ENCODE assay signal across 19 cellular contexts in the genomic region with DNA sequence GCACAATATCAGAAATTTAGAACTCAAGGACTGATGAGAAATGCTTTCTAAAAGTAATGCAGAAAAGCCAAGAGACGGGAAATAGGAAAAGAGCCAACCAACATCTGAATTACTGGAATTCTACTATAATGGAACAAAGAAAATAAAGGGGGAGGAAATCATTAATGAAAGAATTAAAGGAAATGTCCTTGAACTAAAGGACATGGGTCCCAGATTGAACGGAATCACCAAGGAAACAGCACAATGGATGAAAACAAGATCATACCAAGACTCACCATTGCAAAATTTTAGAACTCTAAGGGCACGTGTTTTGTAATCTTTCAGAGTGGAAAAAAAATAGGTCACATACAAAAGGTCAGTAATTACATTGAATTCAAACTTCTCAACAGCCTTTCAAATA. TPM values are rescaled to one million over a fixed set of nuclear protein-coding genes. Genes with fewer than 3 reads are reported as not detected.
A peak's percentile ranks its signal among the peaks of the same experiment; 100 is the strongest.
DNase-seq lines count a peak whose midpoint lies in the region; ATAC-seq and TF ChIP-seq lines count a peak whose summit lies in the region.
"Had no signal": no experiment of that assay in that cellular context is flagged by ENCODE, and none has a peak within 500 bp of the region (broad histone marks: within the 10 kb centered on the region; RNA-seq: fewer than 3 reads in every experiment).

No MANE protein-coding gene starts in this region.

- H3K9me3 ChIP-seq in aorta (ENCODE audit: control insufficient read depth, low read length), result no peaks in the 10 kb centered on the region
- H3K9me3 ChIP-seq: BE2C had no signal

- no peak overlapping the region for H3K4me3 ChIP-seq in aorta (ENCODE audit: low read length in 2 of 2)
- H3K4me3 ChIP-seq: SK-N-MC had no signal

- H3K4me1 ChIP-seq in aorta (ENCODE audit: control insufficient read depth in 1 of 2, insufficient read depth in 2 of 2, low read length in 2 of 2), result no peaks in the 10 kb centered on the region

- 77 to 80% methylated on average over 3 of the region's 3 CpGs for WGBS in aorta, 2 donors

- no peak for DNase-seq in WTC11 (ENCODE audit: low spot score)
- DNase-seq in endothelial cell (ENCODE audit: low spot score), result no peak
- DNase-seq in myocyte (ENCODE audit: low read depth), result peak; percentile 22
- DNase-seq in aorta, result no peak
- DNase-seq: BE2C; Calu3; CD4-positive, alpha-beta T cell; MM.1S; NCI-H1105 treated with DMSO at 0.1 percent for 48 hours; NCI-H1694 treated with DMSO at 0.1 percent for 48 hours; NCI-H2107; NCI-H2227 treated with DMSO at 0.1 percent for 48 hours; NCI-H524 had no signal

- no peak overlapping the region for H3K27ac ChIP-seq in aorta (ENCODE audit: low read depth in 1 of 2, low read length in 2 of 2)
- H3K27ac ChIP-seq: SK-N-MC had no signal

- ATAC-seq in WTC11, result no peak
- peak; percentile 41 for ATAC-seq in aorta (ENCODE audit: low FRiP score)
- no peak for ATAC-seq in HG03097 (IDR thresholded peaks at IDR 0.05; ENCODE audit: low FRiP score, unreplicated experiment)
- no peak for ATAC-seq in HG02798 (IDR thresholded peaks at IDR 0.05; ENCODE audit: poor library complexity, unreplicated experiment)
- ATAC-seq in HG03521 (IDR thresholded peaks at IDR 0.05; ENCODE audit: unreplicated experiment), result no peak

- H3K4me1 Mint-ChIP-seq in WTC11 (peaks cover 7% of the 10 kb centered on the region), endothelial cell (ENCODE audit: unreplicated experiment) (peaks cover 21% of the 10 kb centered on the region)

- CTCF ChIA-PET in WTC11 (lab: Charles Lee), result no interaction called here

- H3K4me3 Mint-ChIP-seq in WTC11 (no peak overlapping the region), endothelial cell (ENCODE audit: unreplicated experiment) (no peak overlapping the region)
- H3K4me3 Mint-ChIP-seq: CD4-positive, alpha-beta T cell had no signal

- H3K27me3 Mint-ChIP-seq in WTC11 (ENCODE audit: low read depth), result no peaks in the 10 kb centered on the region
- H3K27me3 Mint-ChIP-seq in endothelial cell (ENCODE audit: unreplicated experiment), result peaks cover 4% of the 10 kb centered on the region
- H3K27me3 Mint-ChIP-seq: CD4-positive, alpha-beta T cell had no signal

- no peaks in the 10 kb centered on the region for H3K36me3 ChIP-seq in aorta (ENCODE audit: control insufficient read depth in 1 of 2, insufficient read depth in 2 of 2, low read length in 1 of 2)
- H3K36me3 ChIP-seq: BE2C had no signal

- TF ChIP-seq CTCF in WTC11 (IDR thresholded peaks at IDR 0.05) (no peak), endothelial cell (IDR thresholded peaks at IDR 0.05; ENCODE audit: unreplicated experiment) (no peak)

- intact Hi-C loops in aorta (cut with DNase I), result loop anchor here (10.0 kb wide), 4 partner anchors 88 to 318 kb away; no protein-coding TSS in a partner anchor

- H3K27ac Mint-ChIP-seq in WTC11 (peak overlapping the region; percentile 7; the same call in 1 of the 2 replicates), endothelial cell (ENCODE audit: unreplicated experiment) (peak overlapping the region; percentile 98)
- H3K27ac Mint-ChIP-seq: CD4-positive, alpha-beta T cell had no signal

- H3K9me3 Mint-ChIP-seq in WTC11 (peaks cover 4% of the 10 kb centered on the region), endothelial cell (ENCODE audit: unreplicated experiment) (no peaks in the 10 kb centered on the region)
- H3K9me3 Mint-ChIP-seq: CD4-positive, alpha-beta T cell had no signal

- no peaks in the 10 kb centered on the region for H3K27me3 ChIP-seq in aorta (ENCODE audit: control insufficient read depth in 1 of 2, insufficient read depth in 2 of 2, low read length in 1 of 2)
- H3K27me3 ChIP-seq: BE2C had no signal

- H3K36me3 Mint-ChIP-seq in WTC11 (no peaks in the 10 kb centered on the region), endothelial cell (ENCODE audit: low read depth, unreplicated experiment) (no peaks in the 10 kb centered on the region)

- POLR2A ChIA-PET in WTC11 (lab: Charles Lee), result no interaction called here

TF ChIP-seq in WTC11, 78 proteins besides CTCF, POLR2A, EP300 and RAD21:
- TF ChIP-seq ZNF121 (CRISPR knock-in tag; IDR thresholded peaks at IDR 0.05), result no peak
- no peak for TF ChIP-seq CBFB (CRISPR knock-in tag; IDR thresholded peaks at IDR 0.05; ENCODE audit: low read depth)
- TF ChIP-seq ATF1 (CRISPR knock-in tag; IDR thresholded peaks at IDR 0.05), result no peak
- no peak for TF ChIP-seq MYBL2 (CRISPR knock-in tag; IDR thresholded peaks at IDR 0.05)
- TF ChIP-seq MXD4 (CRISPR knock-in tag; IDR thresholded peaks at IDR 0.05; ENCODE audit: borderline replicate concordance), result no peak
- no peak for TF ChIP-seq E2F4 (CRISPR knock-in tag; IDR thresholded peaks at IDR 0.05; ENCODE audit: borderline replicate concordance, low read depth)
- TF ChIP-seq GRHL2 (CRISPR knock-in tag; IDR thresholded peaks at IDR 0.05; ENCODE audit: insufficient replicate concordance, severe bottlenecking), result no peak
- TF ChIP-seq, protein P1, sequence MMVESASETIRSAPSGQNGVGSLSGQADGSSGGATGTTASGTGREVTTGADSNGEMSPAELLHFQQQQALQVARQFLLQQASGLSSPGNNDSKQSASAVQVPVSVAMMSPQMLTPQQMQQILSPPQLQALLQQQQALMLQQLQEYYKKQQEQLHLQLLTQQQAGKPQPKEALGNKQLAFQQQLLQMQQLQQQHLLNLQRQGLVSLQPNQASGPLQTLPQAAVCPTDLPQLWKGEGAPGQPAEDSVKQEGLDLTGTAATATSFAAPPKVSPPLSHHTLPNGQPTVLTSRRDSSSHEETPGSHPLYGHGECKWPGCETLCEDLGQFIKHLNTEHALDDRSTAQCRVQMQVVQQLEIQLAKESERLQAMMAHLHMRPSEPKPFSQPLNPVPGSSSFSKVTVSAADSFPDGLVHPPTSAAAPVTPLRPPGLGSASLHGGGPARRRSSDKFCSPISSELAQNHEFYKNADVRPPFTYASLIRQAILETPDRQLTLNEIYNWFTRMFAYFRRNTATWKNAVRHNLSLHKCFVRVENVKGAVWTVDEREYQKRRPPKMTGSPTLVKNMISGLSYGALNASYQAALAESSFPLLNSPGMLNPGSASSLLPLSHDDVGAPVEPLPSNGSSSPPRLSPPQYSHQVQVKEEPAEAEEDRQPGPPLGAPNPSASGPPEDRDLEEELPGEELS (CRISPR knock-in tag; IDR thresholded peaks at IDR 0.05), result no peak
- TF ChIP-seq FOXJ3 (CRISPR knock-in tag; IDR thresholded peaks at IDR 0.05; ENCODE audit: borderline replicate concordance), result no peak

RNA-seq across cellular contexts. Expression of gene HPGDS, which starts 35.9 kb away (rescaled TPM):
- total RNA-seq in WTC11 (2021) (not detected in 3 replicates), endothelial cell (ENCODE audit: unreplicated experiment) (0.33 TPM), myocyte (not detected in 2 replicates), aorta (1 to 10 TPM; 3.2 to 5.7 TPM)
- polyA plus RNA-seq in myocyte (2012), result 0.06 TPM
- polyA plus RNA-seq in aorta, result 10 to 100 TPM in 1 of 2 donors, under 1 TPM in 1; 0.26 to 11.3 TPM
- total RNA-seq: Calu3; CD4-positive, alpha-beta T cell; H1 had no signal
- polyA plus RNA-seq: AG04450, H1 had no signal
